ENCODE assay signal across 1 cellular context in genomic region chr4:144647095-144647959, GRCh38.
A peak's percentile ranks its signal among the peaks of the same experiment; 100 is the strongest.
TF ChIP-seq lines count a peak whose summit lies in the region.

No MANE protein-coding gene starts in this region.

TF ChIP-seq in H1, 55 proteins besides CTCF, POLR2A, EP300 and RAD21 (continued from another document):
- TF ChIP-seq USF2 (IDR thresholded peaks at IDR 0.05; ENCODE audit: low read length) (no peak), BACH1 (IDR thresholded peaks at IDR 0.05; ENCODE audit: low read length) (no peak), TBP (IDR thresholded peaks at IDR 0.05; ENCODE audit: low read depth, low read length) (no peak), HDAC6 (IDR thresholded peaks at IDR 0.05; ENCODE audit: low read depth, low read length) (no peak), BCL11A (IDR thresholded peaks at IDR 0.05; ENCODE audit: low read depth in 2 of 2, low read length in 2 of 2) (no peak), TAF7 (optimal IDR thresholded peaks at IDR 0.05; ENCODE audit: borderline replicate concordance, low read depth, low read length) (no peak), SIX5 (IDR thresholded peaks at IDR 0.05; ENCODE audit: low read depth, low read length) (no peak), SRF (IDR thresholded peaks at IDR 0.05; ENCODE audit: low read depth, low read length) (no peak), FOSL1 (IDR thresholded peaks at IDR 0.05; ENCODE audit: insufficient read depth, low read depth, low read length) (no peak), JUN (IDR thresholded peaks at IDR 0.05; ENCODE audit: low read depth, low read length) (no peak), E2F6 (IDR thresholded peaks at IDR 0.05) (peak; percentile 45; the same call in 1 of the 2 replicates), HDAC2 (IDR thresholded peaks at IDR 0.05; ENCODE audit: borderline replicate concordance in 1 of 2, low read depth in 2 of 2, low read length in 2 of 2) (no peak), EZH2 (IDR thresholded peaks at IDR 0.05; ENCODE audit: low read depth, low read length, severe bottlenecking) (peak; percentile 33), KDM5A (IDR thresholded peaks at IDR 0.05; ENCODE audit: low read length) (no peak), MAX (IDR thresholded peaks at IDR 0.05) (peak; percentile 70; the same call in 1 of the 2 replicates), RNF2 (IDR thresholded peaks at IDR 0.05; ENCODE audit: borderline replicate concordance, low read depth, low read length, missing control alignments, poor library complexity, severe bottlenecking) (peak; percentile 53)
